ENCODE assay signal across 27 cellular contexts in the genomic region with DNA sequence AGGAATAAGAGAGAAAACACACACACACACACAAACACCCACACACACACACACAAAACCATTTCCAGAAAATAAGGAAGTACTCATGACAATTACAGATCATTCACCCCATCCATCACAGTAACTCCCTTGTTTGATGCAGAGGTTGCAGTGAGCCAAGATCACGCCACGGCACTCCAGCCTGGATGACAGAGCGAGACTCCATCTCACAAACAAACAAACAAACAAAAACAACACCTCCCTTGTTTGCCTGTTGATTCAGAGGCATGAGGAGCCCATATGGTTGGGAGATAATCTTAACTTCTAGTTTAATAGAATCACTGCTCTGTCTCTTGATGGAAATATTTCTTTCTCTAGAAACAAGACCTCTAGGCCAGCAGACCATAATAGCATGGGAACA.
"Had no signal": no experiment of that assay in that cellular context is flagged by ENCODE, and none has a peak within 500 bp of the region (broad histone marks: within the 10 kb centered on the region; RNA-seq: fewer than 3 reads in every experiment).

No MANE protein-coding gene starts in this region.

- H3K27ac ChIP-seq: HL-60, KMS-11, SJSA1 had no signal

- ATAC-seq: K562, T-cell had no signal

- H3K4me1 Mint-ChIP-seq: IgD-negative memory B cell, T-cell had no signal

- H3K27me3 ChIP-seq: SJSA1 had no signal

- DNase-seq: Kasumi-1, MM.1S, NCI-H1092 treated with DMSO at 0.1 percent for 48 hours, NCI-H1436, NCI-H187, NCI-H2029, NCI-H2081 treated with DMSO at 0.1 percent for 48 hours, NCI-H2171, NCI-H226, NCI-H446, NCI-H510A, NCI-H524 treated with DMSO at 0.1 percent for 48 hours, NCI-H69, NCI-H774, OCI-M1, Right ventricle myocardium superior, RPMI8226, SIG-M5, SK-N-SH, SW 1271, T-cell had no signal

- H3K9me3 ChIP-seq: SK-N-SH had no signal

- H3K4me2 ChIP-seq: KMS-11, SK-N-SH had no signal

- H3K27ac Mint-ChIP-seq: IgD-negative memory B cell; T-cell; T-helper 1 cell treated with Interleukin-12 subunit alpha and Interleukin-12 subunit beta and Interleukin-4 antibody, amounts not matched to agents 30 μg/mL and 1 μg/mL, for 36 hours had no signal

- H3K4me3 Mint-ChIP-seq: IgD-negative memory B cell; T-cell; T-helper 1 cell treated with Interleukin-12 subunit alpha and Interleukin-12 subunit beta and Interleukin-4 antibody, amounts not matched to agents 30 μg/mL and 1 μg/mL, for 36 hours had no signal

- H3K9ac ChIP-seq: KMS-11, SK-N-SH had no signal

- H3K36me3 Mint-ChIP-seq: IgD-negative memory B cell, T-cell had no signal

- H3K27me3 Mint-ChIP-seq: IgD-negative memory B cell, T-cell had no signal

- H3K4me1 ChIP-seq: SJSA1 had no signal
